20 cellular contexts compared by ENCODE assay signal in the genomic region with DNA sequence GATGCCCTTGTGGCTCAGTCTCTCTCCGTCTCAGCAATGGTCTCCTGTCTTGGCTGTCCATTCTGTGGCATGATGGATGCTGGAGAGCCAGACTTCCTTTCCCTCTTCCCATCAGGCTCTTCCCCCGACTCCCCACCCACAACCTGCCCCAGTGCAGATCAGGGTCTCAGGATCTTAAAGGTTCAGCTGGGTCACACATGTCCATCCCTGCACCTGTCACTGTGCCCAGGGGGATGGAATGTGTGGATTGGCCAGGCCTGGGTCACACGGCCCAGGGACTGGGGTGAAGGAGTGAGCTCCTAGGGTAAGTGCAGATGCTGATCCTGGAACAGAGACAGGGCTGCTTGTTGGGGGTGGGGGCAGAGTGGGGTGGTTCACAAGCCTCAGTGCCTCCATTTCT. TPM values are rescaled to one million over a fixed set of nuclear protein-coding genes. Genes with fewer than 3 reads are reported as not detected.
A peak's percentile ranks its signal among the peaks of the same experiment; 100 is the strongest.
DNase-seq lines count a peak whose midpoint lies in the region; ATAC-seq, FAIRE-seq and TF ChIP-seq lines count a peak whose summit lies in the region.
"Had no signal": no experiment of that assay in that cellular context is flagged by ENCODE, and none has a peak within 500 bp of the region (broad histone marks: within the 10 kb centered on the region; RNA-seq: fewer than 3 reads in every experiment).

No MANE protein-coding gene starts in this region.

- no peak for TF ChIP-seq RAD21 in A549 (conservative IDR thresholded peaks at IDR 0.05 in 1 of 2, IDR thresholded peaks at IDR 0.05 in 1 of 2)
- no peak for TF ChIP-seq RAD21 in Ishikawa (IDR thresholded peaks at IDR 0.05; ENCODE audit: low read depth)

- DNase-seq in A549 (ENCODE audit: low read depth in 1 of 2, low spot score in 1 of 2), result no peak
- DNase-seq in islet precursor cell, result peak; percentile 38
- peak; percentile 3 for DNase-seq in omental fat pad (ENCODE audit: low spot score)
- no peak for DNase-seq in SKM-1 treated with dmso at 0.1 percent for 144 hours (lab: John Stamatoyannopoulos, UW; ENCODE audit: unreplicated experiment)
- DNase-seq in activated CD8-positive, alpha-beta T cell treated with anti-CD3 and anti-CD28 coated beads, Interleukin-2, amount 10 ng/mL, durations not matched to agents 7 days and 5 days, result no peak
- no peak for DNase-seq in activated CD4-positive, alpha-beta T cell treated with anti-CD3 and anti-CD28 coated beads, Interleukin-2, amount 10 ng/mL, durations not matched to agents 7 days and 5 days
- DNase-seq: 8988T, BE2C, GF-D8, NCI-H1092, NCI-H1436, NCI-H187 treated with DMSO at 0.1 percent for 48 hours, NCI-H2227 treated with DMSO at 0.1 percent for 48 hours, NCI-H510A treated with DMSO at 0.1 percent for 48 hours, NCI-H748 treated with DMSO at 0.1 percent for 48 hours had no signal

- 57% methylated on average over 2 of the region's 3 CpGs for WGBS in A549 (ENCODE audit: missing lambda C conversion rate)

- POLR2A ChIA-PET in A549 (lab: Yijun Ruan, JAX), result no interaction called here
- POLR2A ChIA-PET in activated CD8-positive, alpha-beta T cell treated with anti-CD3 and anti-CD28 coated beads, Interleukin-2, amount 10 ng/mL, durations not matched to agents 7 days and 5 days (lab: Charles Lee), result interaction anchor here (0.6 kb wide), 1 partner anchor 330 kb away, joined by 3 read pairs; no protein-coding TSS in a partner anchor
- POLR2A ChIA-PET in activated CD4-positive, alpha-beta T cell treated with anti-CD3 and anti-CD28 coated beads, Interleukin-2, amount 10 ng/mL, durations not matched to agents 7 days and 5 days (lab: Charles Lee), result no interaction called here

- no peak overlapping the region for H3K4me3 Mint-ChIP-seq in activated CD8-positive, alpha-beta T cell treated with anti-CD3 and anti-CD28 coated beads, Interleukin-2, amount 10 ng/mL, durations not matched to agents 7 days and 5 days
- H3K4me3 Mint-ChIP-seq in activated CD4-positive, alpha-beta T cell treated with anti-CD3 and anti-CD28 coated beads, Interleukin-2, amount 10 ng/mL, durations not matched to agents 7 days and 5 days, result no peak overlapping the region

- peaks cover 6% of the 10 kb centered on the region for H3K9me3 Mint-ChIP-seq in activated CD8-positive, alpha-beta T cell treated with anti-CD3 and anti-CD28 coated beads, Interleukin-2, amount 10 ng/mL, durations not matched to agents 7 days and 5 days (ENCODE audit: insufficient read depth)
- H3K9me3 Mint-ChIP-seq in activated CD4-positive, alpha-beta T cell treated with anti-CD3 and anti-CD28 coated beads, Interleukin-2, amount 10 ng/mL, durations not matched to agents 7 days and 5 days, result peaks cover 13% of the 10 kb centered on the region

- no peak overlapping the region for H3K4me3 ChIP-seq in A549
- H3K4me3 ChIP-seq: K562 had no signal

- H3K9me3 ChIP-seq in A549, result peaks cover 11% of the 10 kb centered on the region; the same call in 2 of the 3 replicates
- H3K9me3 ChIP-seq: BE2C had no signal

- H3K27ac Mint-ChIP-seq in activated CD8-positive, alpha-beta T cell treated with anti-CD3 and anti-CD28 coated beads, Interleukin-2, amount 10 ng/mL, durations not matched to agents 7 days and 5 days, result no peak overlapping the region
- H3K27ac Mint-ChIP-seq in activated CD4-positive, alpha-beta T cell treated with anti-CD3 and anti-CD28 coated beads, Interleukin-2, amount 10 ng/mL, durations not matched to agents 7 days and 5 days, result no peak overlapping the region

- peaks cover 71% of the 10 kb centered on the region for H3K36me3 Mint-ChIP-seq in activated CD8-positive, alpha-beta T cell treated with anti-CD3 and anti-CD28 coated beads, Interleukin-2, amount 10 ng/mL, durations not matched to agents 7 days and 5 days (ENCODE audit: low read depth)
- peaks cover 31% of the 10 kb centered on the region for H3K36me3 Mint-ChIP-seq in activated CD4-positive, alpha-beta T cell treated with anti-CD3 and anti-CD28 coated beads, Interleukin-2, amount 10 ng/mL, durations not matched to agents 7 days and 5 days (ENCODE audit: low read depth)

- ATAC-seq in A549 (peak; percentile 16 to 28; a peak in 2 of 6 replicates), omental fat pad (ENCODE audit: low FRiP score) (no peak), GM21390 (IDR thresholded peaks at IDR 0.05; ENCODE audit: unreplicated experiment) (no peak)
- ATAC-seq in activated CD8-positive, alpha-beta T cell treated with anti-CD3 and anti-CD28 coated beads, Interleukin-2, amount 10 ng/mL, durations not matched to agents 7 days and 5 days, result no peak
- ATAC-seq: K562 had no signal

- CTCF ChIA-PET in A549 (lab: Yijun Ruan, JAX), result interaction anchor here (0.9 to 4.8 kb wide), 6 partner anchors 11 to 83 kb away, joined by 3 to 50 read pairs (median 8); no protein-coding TSS in a partner anchor
- CTCF ChIA-PET in activated CD8-positive, alpha-beta T cell treated with anti-CD3 and anti-CD28 coated beads, Interleukin-2, amount 10 ng/mL, durations not matched to agents 7 days and 5 days (lab: Charles Lee), result interaction anchor here (1.5 kb wide), 2 partner anchors 11 to 26 kb away, joined by 3 to 7 read pairs; no protein-coding TSS in a partner anchor
- CTCF ChIA-PET in activated CD4-positive, alpha-beta T cell treated with anti-CD3 and anti-CD28 coated beads, Interleukin-2, amount 10 ng/mL, durations not matched to agents 7 days and 5 days (lab: Charles Lee), result interaction anchor here (0.5 to 4.1 kb wide), 7 partner anchors 11 to 703 kb away, joined by 3 to 19 read pairs (median 3); no protein-coding TSS in a partner anchor

- H3K4me1 Mint-ChIP-seq in activated CD8-positive, alpha-beta T cell treated with anti-CD3 and anti-CD28 coated beads, Interleukin-2, amount 10 ng/mL, durations not matched to agents 7 days and 5 days (ENCODE audit: low read depth), result peaks cover 4% of the 10 kb centered on the region
- no peaks in the 10 kb centered on the region for H3K4me1 Mint-ChIP-seq in activated CD4-positive, alpha-beta T cell treated with anti-CD3 and anti-CD28 coated beads, Interleukin-2, amount 10 ng/mL, durations not matched to agents 7 days and 5 days

- H3K27ac ChIP-seq in A549, result peak overlapping the region in 1 of 2 experiments; percentile 11; a peak in 1 of 6 replicates

- H3K27me3 Mint-ChIP-seq in activated CD8-positive, alpha-beta T cell treated with anti-CD3 and anti-CD28 coated beads, Interleukin-2, amount 10 ng/mL, durations not matched to agents 7 days and 5 days (ENCODE audit: low read depth), result no peaks in the 10 kb centered on the region
- H3K27me3 Mint-ChIP-seq in activated CD4-positive, alpha-beta T cell treated with anti-CD3 and anti-CD28 coated beads, Interleukin-2, amount 10 ng/mL, durations not matched to agents 7 days and 5 days, result no peaks in the 10 kb centered on the region

- TF ChIP-seq POLR2A in A549 (IDR thresholded peaks at IDR 0.05; ENCODE audit: low read length), result no peak

- no peak for TF ChIP-seq EP300 in A549 (IDR thresholded peaks at IDR 0.05)
- TF ChIP-seq EP300 in Ishikawa (IDR thresholded peaks at IDR 0.05; ENCODE audit: borderline replicate concordance), result no peak

- no peak for FAIRE-seq in A549 (lab: Jason Lieb, UNC)
- FAIRE-seq: D721Med, K562 had no signal

- 0 out of 3 replicates have a peak, but pooled peaks cover 5% of the 10 kb centered on the region for H3K4me1 ChIP-seq in A549
- H3K4me1 ChIP-seq: BE2C had no signal

- TF ChIP-seq CTCF in A549 (IDR thresholded peaks at IDR 0.05), result no peak
- no peak for TF ChIP-seq CTCF in omental fat pad (IDR thresholded peaks at IDR 0.05)

- no peak overlapping the region for H3K4me2 ChIP-seq in A549

TF ChIP-seq in A549, 52 proteins besides CTCF, POLR2A, EP300 and RAD21 (continues in another document):
- TF ChIP-seq POLR2AphosphoS2 (conservative IDR thresholded peaks at IDR 0.05; ENCODE audit: low read length), result no peak
- TF ChIP-seq ZNF302 (CRISPR knock-in tag; IDR thresholded peaks at IDR 0.05), result no peak
- no peak for TF ChIP-seq CEBPB (IDR thresholded peaks at IDR 0.05)
- no peak for TF ChIP-seq MYC (IDR thresholded peaks at IDR 0.05; ENCODE audit: borderline replicate concordance, low read length)
- TF ChIP-seq TFCP2L1 (CRISPR knock-in tag; IDR thresholded peaks at IDR 0.05), result no peak
- no peak for TF ChIP-seq CBX2 (IDR thresholded peaks at IDR 0.05; ENCODE audit: borderline replicate concordance, low read depth)
- TF ChIP-seq FOSL2 (IDR thresholded peaks at IDR 0.05), result no peak
- TF ChIP-seq FOSL2 (CRISPR knock-in tag; IDR thresholded peaks at IDR 0.05), result no peak

TF ChIP-seq in Ishikawa, 13 proteins besides CTCF, POLR2A, EP300 and RAD21 (continues in another document):
- TF ChIP-seq ZBTB7A (IDR thresholded peaks at IDR 0.05; ENCODE audit: low read depth) (no peak), CREB1 (IDR thresholded peaks at IDR 0.05; ENCODE audit: low read depth) (no peak), FOXM1 (IDR thresholded peaks at IDR 0.05; ENCODE audit: borderline replicate concordance, low read depth) (no peak)

RNA-seq across cellular contexts. Expression of a gene that starts 23.0 kb away (rescaled TPM):
- not detected in 2 replicates for polyA plus RNA-seq in A549 (2011; rRNA removed)
- polyA plus RNA-seq in A549 (2012; cell fraction: cytosol; rRNA removed), result 0.03 TPM in 1 of 2 replicates, not detected in the other
- not detected in 2 replicates for polyA plus RNA-seq in A549 (2012; cell fraction: nucleus; rRNA removed)
- 0.06 TPM in 1 of 3 replicates, not detected in the others for polyA plus RNA-seq in A549 (2017; fragmentation: RNase III; extraction: RNeasy Plus Mini Kit Qiagen cat#74134 plus additional on column Dnase treatment)
- not detected in 2 replicates for polyA minus RNA-seq in A549 (2011; rRNA and poly(A)+ RNA removed)
- under 1 TPM in 2 of 4 donors, not detected in 2; 0.31 to 0.37 TPM for total RNA-seq in omental fat pad
- 10 to 100 TPM; 16.0 to 18.1 TPM for total RNA-seq in activated CD8-positive, alpha-beta T cell treated with anti-CD3 and anti-CD28 coated beads, Interleukin-2, amount 10 ng/mL, durations not matched to agents 7 days and 5 days
- 1 to 10 TPM; 5.9 to 6.6 TPM for total RNA-seq in activated CD4-positive, alpha-beta T cell treated with anti-CD3 and anti-CD28 coated beads, Interleukin-2, amount 10 ng/mL, durations not matched to agents 7 days and 5 days
- total RNA-seq: H4 had no signal

RNA-seq across cellular contexts. Expression of a gene that starts 29.1 kb away (rescaled TPM):
- polyA plus RNA-seq in A549 (2011; rRNA removed) (7.4 and 8.0 TPM in 2 replicates), A549 (2017; fragmentation: RNase III; extraction: RNeasy Plus Mini Kit Qiagen cat#74134 plus additional on column Dnase treatment) (7.6 to 8.5 TPM (median 8.3 TPM) in 3 replicates)
- polyA plus RNA-seq in A549 (2012; cell fraction: cytosol; rRNA removed), result 20.1 and 20.7 TPM in 2 replicates
- 18.4 and 19.5 TPM in 2 replicates for polyA plus RNA-seq in A549 (2012; cell fraction: nucleus; rRNA removed)
- 3.5 and 4.0 TPM in 2 replicates for polyA minus RNA-seq in A549 (2011; rRNA and poly(A)+ RNA removed)
- 1 to 10 TPM; 3.5 to 9.8 (median 7.8) TPM for total RNA-seq in omental fat pad
- 10 to 100 TPM; 16.3 to 18.2 TPM for total RNA-seq in activated CD8-positive, alpha-beta T cell treated with anti-CD3 and anti-CD28 coated beads, Interleukin-2, amount 10 ng/mL, durations not matched to agents 7 days and 5 days
- total RNA-seq in activated CD4-positive, alpha-beta T cell treated with anti-CD3 and anti-CD28 coated beads, Interleukin-2, amount 10 ng/mL, durations not matched to agents 7 days and 5 days, result 10 to 100 TPM in 1 of 2 experiments, 1 to 10 TPM in 1; 8.1 to 10.5 TPM

Comparison
In these comparisons a context has a peak if more than half of its experiments do, and no peak if none do; other contexts are left out.
1. ATAC-seq: peak in A549 (2 of 2); none in omental fat pad (single experiment), activated CD8-positive, alpha-beta T cell treated with anti-CD3 and anti-CD28 coated beads, Interleukin-2, amount 10 ng/mL, durations not matched to agents 7 days and 5 days (single experiment) and GM21390 (single experiment).
2. DNase-seq: peak in islet precursor cell (single experiment) and omental fat pad (single experiment); none in A549 (0 of 2), SKM-1 treated with dmso at 0.1 percent for 144 hours (single experiment), activated CD8-positive, alpha-beta T cell treated with anti-CD3 and anti-CD28 coated beads, Interleukin-2, amount 10 ng/mL, durations not matched to agents 7 days and 5 days (single experiment) and activated CD4-positive, alpha-beta T cell treated with anti-CD3 and anti-CD28 coated beads, Interleukin-2, amount 10 ng/mL, durations not matched to agents 7 days and 5 days (single experiment).
3. RNA of a gene that starts 23.0 kb away (total RNA-seq): 16.0 to 18.1 TPM in activated CD8-positive, alpha-beta T cell treated with anti-CD3 and anti-CD28 coated beads, Interleukin-2, amount 10 ng/mL, durations not matched to agents 7 days and 5 days and 5.9 to 6.6 TPM in activated CD4-positive, alpha-beta T cell treated with anti-CD3 and anti-CD28 coated beads, Interleukin-2, amount 10 ng/mL, durations not matched to agents 7 days and 5 days; 0.31 to 0.37 TPM in omental fat pad; every median in the first group is over 4 times any median in the second.